8 cellular contexts compared by ENCODE assay signal in genomic region chr14:73027546-73027945, GRCh38. TPM values are rescaled to one million over a fixed set of nuclear protein-coding genes. Genes with fewer than 3 reads are reported as not detected.
DNase-seq lines count a peak whose midpoint lies in the region; ATAC-seq and TF ChIP-seq lines count a peak whose summit lies in the region.

No MANE protein-coding gene starts in this region.

- peak overlapping the region; percentile 39 for H3K4me3 ChIP-seq in BJ (ENCODE audit: low read depth, low read length)
- H3K4me3 ChIP-seq in LNCaP clone FGC (ENCODE audit: low read depth, low read length): peak overlapping the region; percentile 80
- peak overlapping the region; percentile 66 for H3K4me3 ChIP-seq in colonic mucosa

- H3K4me1 Mint-ChIP-seq in natural killer cell treated with Interleukin-12 subunit alpha and Interleukin-12 subunit beta and Interleukin-15 and Interleukin-18, amount 100 ng/mL, for 72 hours (ENCODE audit: low read depth in 2 of 2): peaks cover 26 to 39% of the 10 kb centered on the region in 2 donors

- no peaks in the 10 kb centered on the region for H3K9me3 ChIP-seq in colonic mucosa

- DNase-seq in BJ (ENCODE audit: low read depth) (no peak), LNCaP clone FGC (ENCODE audit: low read depth) (no peak), colonic mucosa (no peak), GOT3 (lab: John Stamatoyannopoulos, UW) (no peak), DMS79 (lab: John Stamatoyannopoulos, UW) (no peak), NCI-H187 (lab: John Stamatoyannopoulos, UW) (no peak)
- DNase-seq in natural killer cell treated with Interleukin-12 subunit alpha and Interleukin-12 subunit beta and Interleukin-15 and Interleukin-18, amount 100 ng/mL, for 72 hours (ENCODE audit: low spot score): no peak

- CTCF ChIA-PET in BJ (lab: Yijun Ruan, JAX): interaction anchor here (0.9 to 1.4 kb wide), 2 partner anchors 78 to 515 kb away, joined by 3 read pairs; no protein-coding TSS in a partner anchor

- intact Hi-C loops in colonic mucosa (cut with DNase I): no loop called here

- H3K27ac ChIP-seq in colonic mucosa: no peak overlapping the region

- TF ChIP-seq CTCF in BJ (IDR thresholded peaks at IDR 0.05; ENCODE audit: insufficient read depth, low read depth, low read length) (no peak), LNCaP clone FGC (IDR thresholded peaks at IDR 0.05; ENCODE audit: control insufficient read depth, extremely low read depth, insufficient read depth) (no peak), colonic mucosa (IDR thresholded peaks at IDR 0.05) (no peak)

- peaks cover 10% of the 10 kb centered on the region for H3K36me3 Mint-ChIP-seq in natural killer cell treated with Interleukin-12 subunit alpha and Interleukin-12 subunit beta and Interleukin-15 and Interleukin-18, amount 100 ng/mL, for 72 hours

- POLR2A ChIA-PET in BJ (lab: Charles Lee): interaction anchor here (0.6 to 0.9 kb wide), 2 partner anchors 31 to 42 kb away, joined by 3 to 4 read pairs; partner anchors contain the start of gene RBM25

- no peak for ATAC-seq in natural killer cell treated with Interleukin-12 subunit alpha and Interleukin-12 subunit beta and Interleukin-15 and Interleukin-18, amount 100 ng/mL, for 72 hours
- ATAC-seq in HG03460 (IDR thresholded peaks at IDR 0.05; ENCODE audit: unreplicated experiment): no peak

- H3K4me1 ChIP-seq in colonic mucosa: peaks cover 5% of the 10 kb centered on the region

- H3K4me3 Mint-ChIP-seq in natural killer cell treated with Interleukin-12 subunit alpha and Interleukin-12 subunit beta and Interleukin-15 and Interleukin-18, amount 100 ng/mL, for 72 hours: peak overlapping the region; percentile 94

- no peaks in the 10 kb centered on the region for H3K27me3 Mint-ChIP-seq in natural killer cell treated with Interleukin-12 subunit alpha and Interleukin-12 subunit beta and Interleukin-15 and Interleukin-18, amount 100 ng/mL, for 72 hours

- no peak overlapping the region for H3K9ac ChIP-seq in colonic mucosa (ENCODE audit: low read depth in 2 of 2, low read length in 2 of 2)

- H3K27me3 ChIP-seq in BJ (ENCODE audit: control insufficient read depth, insufficient read depth, low read length) (no peaks in the 10 kb centered on the region), colonic mucosa (no peaks in the 10 kb centered on the region)

- H3K27ac Mint-ChIP-seq in natural killer cell treated with Interleukin-12 subunit alpha and Interleukin-12 subunit beta and Interleukin-15 and Interleukin-18, amount 100 ng/mL, for 72 hours: peak overlapping the region; percentile 60 to 87

- H3K9me3 Mint-ChIP-seq in natural killer cell treated with Interleukin-12 subunit alpha and Interleukin-12 subunit beta and Interleukin-15 and Interleukin-18, amount 100 ng/mL, for 72 hours: no peaks in the 10 kb centered on the region

- H3K36me3 ChIP-seq in BJ (ENCODE audit: control insufficient read depth, insufficient read depth, low read length) (peaks cover 6% of the 10 kb centered on the region), colonic mucosa (no peaks in the 10 kb centered on the region)

RNA-seq across cellular contexts. Expression of gene ZFYVE1, which starts 0.6 kb away (rescaled TPM):
- 26.6 and 31.6 TPM in 2 replicates for polyA plus RNA-seq in BJ (2011; rRNA removed)
- 37.3 and 44.8 TPM in 2 replicates for polyA minus RNA-seq in BJ (2011; rRNA and poly(A)+ RNA removed)
- 10 to 100 TPM; 11.7 to 17.5 TPM for total RNA-seq in colonic mucosa
- 10 to 100 TPM; 17.9 to 25.2 TPM for total RNA-seq in natural killer cell treated with Interleukin-12 subunit alpha and Interleukin-12 subunit beta and Interleukin-15 and Interleukin-18, amount 100 ng/mL, for 72 hours

RNA-seq across cellular contexts. Expression of gene RBM25, which starts 30.8 kb away (rescaled TPM):
- polyA plus RNA-seq in BJ (2011; rRNA removed): 21.9 and 27.5 TPM in 2 replicates
- polyA minus RNA-seq in BJ (2011; rRNA and poly(A)+ RNA removed): 16.9 and 18.5 TPM in 2 replicates
- 10 to 100 TPM; 57.0 to 62.8 TPM for total RNA-seq in colonic mucosa
- 100 to 1,000 TPM in 1 of 2 donors, 10 to 100 TPM in 1; 99.7 to 144 TPM for total RNA-seq in natural killer cell treated with Interleukin-12 subunit alpha and Interleukin-12 subunit beta and Interleukin-15 and Interleukin-18, amount 100 ng/mL, for 72 hours
